In genomic region chr1:112255080-112255479, GRCh38 we compare ENCODE assay signal across 1 cellular context.
TF ChIP-seq lines count a peak whose summit lies in the region.

No MANE protein-coding gene starts in this region.

TF ChIP-seq in IMR-90, 13 proteins besides CTCF, POLR2A, EP300 and RAD21 (continued from another document):
- TF ChIP-seq USF2 (IDR thresholded peaks at IDR 0.05; ENCODE audit: low read depth, low read length) (no peak), CEBPB (IDR thresholded peaks at IDR 0.05; ENCODE audit: low read depth, low read length) (no peak), RCOR1 (IDR thresholded peaks at IDR 0.05; ENCODE audit: insufficient replicate concordance, low read length) (no peak)
TF ChIP-seq in IMR-90: peak in this region for 0.
